Comparison of ENCODE assay signal across 19 cellular contexts in the genomic region with DNA sequence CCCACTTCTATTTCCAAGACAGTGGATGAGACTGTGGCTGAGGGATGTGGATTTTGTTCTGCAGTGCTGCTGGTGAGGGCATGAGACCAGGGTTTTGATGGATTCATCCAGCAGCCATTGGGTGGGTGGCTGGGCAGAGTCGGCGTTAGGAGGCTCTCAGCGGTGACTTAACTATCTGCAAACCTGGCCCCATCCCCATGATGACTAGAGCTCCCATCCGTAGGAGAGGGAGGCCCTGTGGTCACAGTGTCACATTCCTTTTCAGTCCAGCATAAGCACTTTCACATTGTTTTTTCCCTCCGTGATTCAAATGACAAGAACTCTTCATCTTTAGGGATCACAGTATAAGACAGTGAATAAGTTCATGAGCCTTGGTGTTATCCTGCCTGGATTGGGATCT.
DNase-seq lines count a peak whose midpoint lies in the region; ATAC-seq lines count a peak whose summit lies in the region.
"Had no signal": no experiment of that assay in that cellular context is flagged by ENCODE, and none has a peak within 500 bp of the region (broad histone marks: within the 10 kb centered on the region; RNA-seq: fewer than 3 reads in every experiment).

No MANE protein-coding gene starts in this region.

- no peak for ATAC-seq in HG03025 (IDR thresholded peaks at IDR 0.05; ENCODE audit: low FRiP score, unreplicated experiment)
- ATAC-seq: activated naive CD4-positive, alpha-beta T cell treated with anti-CD3 and anti-CD28 coated beads, Interleukin-2, amount 50 U/mL, for 72 hours; heart right ventricle; SK-N-SH treated with all-trans-retinoic acid at 6 μM for 48 hours had no signal

- DNase-seq in AG20443 (ENCODE audit: low spot score): peak; percentile 89
- DNase-seq in RPMI7951 (ENCODE audit: low read depth): peak; percentile 70
- peak; percentile 17 for DNase-seq in fibroblast of gingiva (ENCODE audit: low read depth)
- peak; percentile 44 for DNase-seq in non-pigmented ciliary epithelial cell (ENCODE audit: low read depth)
- DNase-seq in GM19238 (ENCODE audit: insufficient read length, low spot score): no peak
- DNase-seq in NCI-H2107 treated with DMSO at 0.1 percent for 48 hours (lab: John Stamatoyannopoulos, UW; ENCODE audit: unreplicated experiment): no peak
- no peak for DNase-seq in DMS53 (lab: John Stamatoyannopoulos, UW)
- DNase-seq: activated CD4-positive, CD25-positive, alpha-beta regulatory T cell treated with anti-CD3 and anti-CD28 coated beads, Interleukin-2, amount 50 U/mL, for 72 hours; BE2C; dorsolateral prefrontal cortex; heart right ventricle; immature natural killer cell; KBM-7; NCI-H1930; Peyer's patch; stimulated activated CD4-positive, alpha-beta T cell treated with anti-CD3 and anti-CD28 coated beads, Interleukin-15, amount 100 ng/mL, for 24 hours had no signal

Comparison
In these comparisons a context has a peak if more than half of its experiments do, and no peak if none do; other contexts are left out.
1. DNase-seq: peak in AG20443 (single experiment), RPMI7951 (single experiment), fibroblast of gingiva (single experiment) and non-pigmented ciliary epithelial cell (single experiment); none in GM19238 (single experiment), NCI-H2107 treated with DMSO at 0.1 percent for 48 hours (single experiment) and DMS53 (single experiment).